In genomic region chr15:85559530-85559929, GRCh38 we compare ENCODE assay signal across 17 cellular contexts.
A peak's percentile ranks its signal among the peaks of the same experiment; 100 is the strongest.
DNase-seq lines count a peak whose midpoint lies in the region; ATAC-seq and TF ChIP-seq lines count a peak whose summit lies in the region.
"Had no signal": no experiment of that assay in that cellular context is flagged by ENCODE, and none has a peak within 500 bp of the region (broad histone marks: within the 10 kb centered on the region; RNA-seq: fewer than 3 reads in every experiment).

No MANE protein-coding gene starts in this region.

- DNase-seq in right cardiac atrium: no peak
- no peak for DNase-seq in Right ventricle myocardium inferior (ENCODE audit: missing footprints)
- DNase-seq in trophoblast cell: no peak
- no peak for DNase-seq in MCF 10A (ENCODE audit: unreplicated experiment)
- DNase-seq: CD4-positive, alpha-beta T cell; DMS79; MM.1S; NCI-H1092 treated with DMSO at 0.1 percent for 48 hours; NCI-H187; SIG-M5 had no signal

- H2BK120ac ChIP-seq in trophoblast cell (ENCODE audit: insufficient read depth, low read length, poor library complexity): no peak overlapping the region

- no peaks in the 10 kb centered on the region for H3K27me3 Mint-ChIP-seq in dendritic cell treated with granulocyte-macrophage colony-stimulating factor and Interleukin-4, amounts not matched to agents 40 ng/mL and 50 ng/mL, for 4 days
- H3K27me3 Mint-ChIP-seq in MCF 10A (ENCODE audit: insufficient read depth, unreplicated experiment): no peaks in the 10 kb centered on the region
- H3K27me3 Mint-ChIP-seq: B cell; CD4-positive, alpha-beta T cell had no signal

- ATAC-seq in right cardiac atrium (no peak), Right ventricle myocardium inferior (no peak), HG03565 (IDR thresholded peaks at IDR 0.05; ENCODE audit: unreplicated experiment) (no peak), HG03280 (IDR thresholded peaks at IDR 0.05; ENCODE audit: unreplicated experiment) (no peak)
- ATAC-seq: HepG2 had no signal

- H3K4ac ChIP-seq in trophoblast cell (ENCODE audit: low read depth, low read length): no peak overlapping the region

- intact Hi-C loops in right cardiac atrium (cut with DNase I): no loop called here
- intact Hi-C loops in Right ventricle myocardium inferior (cut with DNase I): no loop called here
- intact Hi-C loops in dendritic cell treated with granulocyte-macrophage colony-stimulating factor and Interleukin-4, amounts not matched to agents 40 ng/mL and 50 ng/mL, for 4 days (cut with micrococcal nuclease): no loop called here
- intact Hi-C loops in MCF 10A (cut with micrococcal nuclease): no loop called here

- H3K4me3 ChIP-seq in right cardiac atrium (ENCODE audit: low read length) (no peak overlapping the region), trophoblast cell (ENCODE audit: low read depth, low read length) (no peak overlapping the region)

- no peak for TF ChIP-seq CTCF in MCF 10A (IDR thresholded peaks at IDR 0.05; ENCODE audit: unreplicated experiment)

- H3K27ac ChIP-seq in right cardiac atrium (ENCODE audit: low read length) (peak overlapping the region; percentile 0), KOPT-K1 (ENCODE audit: low read depth, low read length, poor library complexity, severe bottlenecking) (peak overlapping the region; percentile 60), trophoblast cell (ENCODE audit: low read depth, low read length) (no peak overlapping the region)
- H3K27ac ChIP-seq: KMS-11 had no signal

- peaks cover 49% of the 10 kb centered on the region for H3K4me1 Mint-ChIP-seq in dendritic cell treated with granulocyte-macrophage colony-stimulating factor and Interleukin-4, amounts not matched to agents 40 ng/mL and 50 ng/mL, for 4 days (ENCODE audit: low read depth)
- peaks cover 10% of the 10 kb centered on the region for H3K4me1 Mint-ChIP-seq in MCF 10A (ENCODE audit: insufficient read depth, unreplicated experiment)

- H3K27ac Mint-ChIP-seq in dendritic cell treated with granulocyte-macrophage colony-stimulating factor and Interleukin-4, amounts not matched to agents 40 ng/mL and 50 ng/mL, for 4 days: peak overlapping the region; percentile 43
- no peak overlapping the region for H3K27ac Mint-ChIP-seq in MCF 10A (ENCODE audit: low read depth, unreplicated experiment)
- H3K27ac Mint-ChIP-seq: B cell; CD4-positive, alpha-beta T cell had no signal

- H3K14ac ChIP-seq in trophoblast cell (ENCODE audit: low read length): no peak overlapping the region

- POLR2A ChIA-PET in MCF 10A (lab: Yijun Ruan, JAX): interaction anchor here (0.6 to 1.3 kb wide), 2 partner anchors 27 to 241 kb away, joined by 3 read pairs; no protein-coding TSS in a partner anchor

- BruUV-seq in MCF 10A (replicated peaks; lab: Mats Ljungman, UMichigan): no TSS peak

- peak overlapping the region; percentile 27 for H2BK5ac ChIP-seq in trophoblast cell (ENCODE audit: low read depth, low read length, poor library complexity)

- no peaks in the 10 kb centered on the region for H3K36me3 Mint-ChIP-seq in dendritic cell treated with granulocyte-macrophage colony-stimulating factor and Interleukin-4, amounts not matched to agents 40 ng/mL and 50 ng/mL, for 4 days (ENCODE audit: low read depth)
- H3K36me3 Mint-ChIP-seq in MCF 10A (ENCODE audit: insufficient read depth, unreplicated experiment): peaks cover 44% of the 10 kb centered on the region

- H2AFZ ChIP-seq in trophoblast cell (ENCODE audit: insufficient read depth, low read length, poor library complexity): no peak overlapping the region

- H3K4me2 ChIP-seq in trophoblast cell (ENCODE audit: low read length): no peak overlapping the region
- H3K4me2 ChIP-seq: KMS-11 had no signal

- no peak overlapping the region for H4K91ac ChIP-seq in trophoblast cell (ENCODE audit: low read depth, low read length)

- H3K79me1 ChIP-seq in trophoblast cell (ENCODE audit: low read length): no peaks in the 10 kb centered on the region

- CTCF ChIA-PET in MCF 10A (lab: Yijun Ruan, JAX): interaction anchor here (0.6 to 1.4 kb wide), 5 partner anchors 21 to 270 kb away, joined by 3 to 5 read pairs (median 3); no protein-coding TSS in a partner anchor

- no peaks in the 10 kb centered on the region for H3K27me3 ChIP-seq in right cardiac atrium (ENCODE audit: control insufficient read depth, insufficient read depth)
- H3K27me3 ChIP-seq in trophoblast cell (ENCODE audit: insufficient read depth, low read length): no peaks in the 10 kb centered on the region

- no peak overlapping the region for H4K12ac ChIP-seq in trophoblast cell (ENCODE audit: low read depth, low read length)

- H3K79me2 ChIP-seq in trophoblast cell (ENCODE audit: control insufficient read depth, insufficient read depth, low read length, poor library complexity): no peaks in the 10 kb centered on the region

- no peak overlapping the region for H2AK5ac ChIP-seq in trophoblast cell (ENCODE audit: low read length)

- WGBS in right cardiac atrium: 89% methylated on average over 7 of the region's 7 CpGs
- no CpG with 5 or more reads among the region's 7 CpGs for WGBS in trophoblast cell (ENCODE audit: extremely low coverage, insufficient coverage, insufficient read length)

- H3K9me3 ChIP-seq in right cardiac atrium (ENCODE audit: control insufficient read depth, low read length) (no peaks in the 10 kb centered on the region), KOPT-K1 (ENCODE audit: insufficient read depth, low read length, poor library complexity, severe bottlenecking) (no peaks in the 10 kb centered on the region), trophoblast cell (ENCODE audit: insufficient read depth, low read depth, low read length) (no peaks in the 10 kb centered on the region)

- no peak overlapping the region for H2BK12ac ChIP-seq in trophoblast cell (ENCODE audit: low read length)

- no peak overlapping the region for H3K4me3 Mint-ChIP-seq in dendritic cell treated with granulocyte-macrophage colony-stimulating factor and Interleukin-4, amounts not matched to agents 40 ng/mL and 50 ng/mL, for 4 days
- no peak overlapping the region for H3K4me3 Mint-ChIP-seq in MCF 10A (ENCODE audit: unreplicated experiment)
- H3K4me3 Mint-ChIP-seq: B cell; CD4-positive, alpha-beta T cell had no signal

- H3K36me3 ChIP-seq in KOPT-K1 (ENCODE audit: insufficient read depth, low read length) (no peaks in the 10 kb centered on the region), trophoblast cell (ENCODE audit: control insufficient read depth in 1 of 2, insufficient read depth in 2 of 2, low read length in 2 of 2) (peaks cover 3 to 5% of the 10 kb centered on the region in 2 experiments)

- no peak overlapping the region for H3K23ac ChIP-seq in trophoblast cell (ENCODE audit: low read length)

- H3K4me1 ChIP-seq in right cardiac atrium (ENCODE audit: control insufficient read depth, insufficient read depth, low read length) (no peaks in the 10 kb centered on the region), trophoblast cell (ENCODE audit: control insufficient read depth in 1 of 2, insufficient read depth in 2 of 2, low read length in 2 of 2) (no peaks in the 10 kb centered on the region)

- no peak overlapping the region for H3K9ac ChIP-seq in trophoblast cell (ENCODE audit: low read length)
- H3K9ac ChIP-seq: KMS-11 had no signal

- H3K18ac ChIP-seq in trophoblast cell (ENCODE audit: low read length): peak overlapping the region; percentile 54

- no peak overlapping the region for H4K8ac ChIP-seq in trophoblast cell (ENCODE audit: low read depth, low read length)

- H3K9me3 Mint-ChIP-seq in dendritic cell treated with granulocyte-macrophage colony-stimulating factor and Interleukin-4, amounts not matched to agents 40 ng/mL and 50 ng/mL, for 4 days: no peaks in the 10 kb centered on the region
- no peaks in the 10 kb centered on the region for H3K9me3 Mint-ChIP-seq in MCF 10A (ENCODE audit: unreplicated experiment)
- H3K9me3 Mint-ChIP-seq: CD4-positive, alpha-beta T cell had no signal
